Comparison of ENCODE assay signal across 12 cellular contexts in the genomic region with DNA sequence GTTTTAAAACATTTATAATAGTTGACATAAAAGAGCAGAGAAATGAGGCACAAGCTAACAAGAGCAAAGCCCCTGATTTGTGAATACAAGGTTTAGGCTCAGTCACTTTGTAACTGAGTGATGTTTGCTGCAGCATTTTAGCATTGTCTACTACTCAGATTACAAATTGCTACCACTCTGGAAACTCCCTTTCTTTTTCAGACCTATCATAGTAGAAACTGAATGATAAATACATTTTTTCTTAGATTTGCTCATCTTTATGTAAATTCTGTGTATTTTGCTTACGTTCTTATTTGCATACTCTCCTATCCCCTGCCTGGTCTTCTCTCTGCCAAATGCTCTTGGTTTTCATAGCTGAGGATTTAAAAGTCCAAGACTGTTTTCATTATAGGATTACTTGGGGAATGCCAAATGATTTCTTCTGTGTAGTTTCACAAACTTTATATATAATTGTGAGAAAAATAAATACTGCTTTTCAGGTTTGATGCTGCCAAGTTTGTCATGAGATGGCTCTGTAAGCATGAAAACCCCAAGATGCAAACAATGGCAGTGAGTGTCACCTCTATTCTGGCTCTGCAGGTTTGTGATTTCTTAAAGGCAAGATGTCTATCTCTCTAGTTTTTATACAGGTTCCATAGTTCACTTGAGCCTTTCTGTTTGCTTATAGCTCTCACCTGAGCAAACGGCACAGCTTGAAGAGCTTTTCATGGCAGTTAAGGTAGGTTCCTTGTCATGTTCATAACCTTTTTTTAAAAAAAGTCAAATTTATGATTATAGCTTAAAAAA. TPM values are rescaled to one million over a fixed set of nuclear protein-coding genes. Genes with fewer than 3 reads are reported as not detected.
A peak's percentile ranks its signal among the peaks of the same experiment; 100 is the strongest.
DNase-seq lines count a peak whose midpoint lies in the region; ATAC-seq lines count a peak whose summit lies in the region.
"Had no signal": no experiment of that assay in that cellular context is flagged by ENCODE, and none has a peak within 500 bp of the region (broad histone marks: within the 10 kb centered on the region; RNA-seq: fewer than 3 reads in every experiment).

No MANE protein-coding gene starts in this region.

- H3K36me3 Mint-ChIP-seq in T-helper 17 cell (ENCODE audit: low read depth) = no peaks in the 10 kb centered on the region

- peaks cover 34% of the 10 kb centered on the region for H3K27me3 Mint-ChIP-seq in T-helper 17 cell

- H3K4me1 Mint-ChIP-seq in T-helper 17 cell = no peaks in the 10 kb centered on the region

- H3K27ac Mint-ChIP-seq in T-helper 17 cell = no peak overlapping the region

- H3K9me3 ChIP-seq in T-helper 17 cell (ENCODE audit: control insufficient read depth, low read length, poor library complexity, severe bottlenecking) = no peaks in the 10 kb centered on the region
- H3K9me3 ChIP-seq: neutrophil had no signal

- DNase-seq in epithelial cell of prostate (ENCODE audit: low read depth, low spot score) (peak; percentile 6), NCI-H82 (lab: John Stamatoyannopoulos, UW) (no peak), DMS 273 treated with DMSO at 0.1 percent for 48 hours (lab: John Stamatoyannopoulos, UW) (no peak), T-helper 17 cell (no peak)
- DNase-seq in stimulated activated CD4-positive, alpha-beta T cell treated with anti-CD3 and anti-CD28 coated beads, Interleukin-12 subunit alpha, Interleukin-12 subunit beta, amount 100 ng/mL, for 4 hours = no peak
- DNase-seq: activated CD8-positive, alpha-beta memory T cell treated with anti-CD3 and anti-CD28 coated beads for 24 hours; caudate nucleus; hypothalamus had no signal

- no peak overlapping the region for H3K27ac ChIP-seq in epithelial cell of prostate
- H3K27ac ChIP-seq: neutrophil had no signal

- ATAC-seq in GM18520 (IDR thresholded peaks at IDR 0.05; ENCODE audit: unreplicated experiment) = peak; percentile 95
- ATAC-seq in GM21367 (IDR thresholded peaks at IDR 0.05; ENCODE audit: unreplicated experiment) = peak; percentile 84
- peak; percentile 87 for ATAC-seq in HG03135 (IDR thresholded peaks at IDR 0.05; ENCODE audit: unreplicated experiment)
- no peak for ATAC-seq in T-helper 17 cell

- no peak overlapping the region for H3K4me3 Mint-ChIP-seq in T-helper 17 cell

RNA-seq across cellular contexts. Expression of gene ZYG11A, which starts 24.7 kb away (rescaled TPM):
- total RNA-seq in T-helper 17 cell = under 1 TPM in 1 of 2 donors, not detected in 1; 0.20 TPM

RNA-seq across cellular contexts. Expression of gene ECHDC2, which starts 54.3 kb away (rescaled TPM):
- total RNA-seq in T-helper 17 cell = 100 to 1,000 TPM; 134 to 140 TPM

RNA-seq across cellular contexts. Expression of gene SCP2, which starts 59.8 kb away (rescaled TPM):
- total RNA-seq in T-helper 17 cell = 10 to 100 TPM; 55.2 to 60.6 TPM
